19 cellular contexts compared by ENCODE assay signal in the genomic region with DNA sequence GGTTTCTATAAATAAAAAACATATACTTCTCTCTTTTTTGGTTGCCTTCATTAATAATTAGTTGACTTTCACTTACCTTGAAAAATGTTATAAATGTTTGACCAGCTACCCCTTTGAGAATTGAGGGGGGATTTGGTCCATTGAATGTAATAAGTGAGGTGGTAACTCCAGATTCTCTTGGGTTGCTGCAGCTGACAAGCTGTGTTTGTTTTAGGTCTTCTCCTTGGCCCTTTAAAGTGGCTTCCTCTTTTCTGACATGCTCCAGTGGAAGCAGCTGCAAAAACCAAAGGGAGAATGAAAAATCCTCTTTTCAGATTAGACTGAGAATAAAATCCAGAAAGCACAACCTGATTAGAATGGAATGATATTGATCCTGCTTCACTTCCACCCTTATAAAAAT.
DNase-seq lines count a peak whose midpoint lies in the region; ATAC-seq, FAIRE-seq and TF ChIP-seq lines count a peak whose summit lies in the region.
"Had no signal": no experiment of that assay in that cellular context is flagged by ENCODE, and none has a peak within 500 bp of the region (broad histone marks: within the 10 kb centered on the region; RNA-seq: fewer than 3 reads in every experiment).

No MANE protein-coding gene starts in this region.

- no peaks in the 10 kb centered on the region for H3K36me3 ChIP-seq in GM12878 (ENCODE audit: control insufficient read depth in 2 of 2, insufficient read depth in 2 of 2, low read length in 1 of 2)
- H3K36me3 ChIP-seq: BE2C, MG63 had no signal

- CTCF ChIA-PET in GM12878 (lab: Yijun Ruan, JAX), result no interaction called here

- no peaks in the 10 kb centered on the region for H3K79me2 ChIP-seq in GM12878 (ENCODE audit: control insufficient read depth, insufficient read depth, low read length)

- ATAC-seq in GM19438 (IDR thresholded peaks at IDR 0.05; ENCODE audit: low read depth, unreplicated experiment) (peak; percentile 74), HG03159 (IDR thresholded peaks at IDR 0.05; ENCODE audit: unreplicated experiment) (peak; percentile 49), GM12878 (no peak)
- no peak for ATAC-seq in natural killer cell treated with Interleukin-12 subunit alpha and Interleukin-12 subunit beta and Interleukin-15 and Interleukin-18, amount 100 ng/mL, for 72 hours
- ATAC-seq: T-helper 17 cell had no signal

- no peaks in the 10 kb centered on the region for H3K27me3 Mint-ChIP-seq in natural killer cell treated with Interleukin-12 subunit alpha and Interleukin-12 subunit beta and Interleukin-15 and Interleukin-18, amount 100 ng/mL, for 72 hours
- H3K27me3 Mint-ChIP-seq: T-helper 17 cell had no signal

- H3K36me3 Mint-ChIP-seq in natural killer cell treated with Interleukin-12 subunit alpha and Interleukin-12 subunit beta and Interleukin-15 and Interleukin-18, amount 100 ng/mL, for 72 hours, result no peaks in the 10 kb centered on the region

- POLR2A ChIA-PET in GM12878 (lab: Charles Lee), result no interaction called here

- H3K4me3 ChIP-seq in GM12878, result no peak overlapping the region
- H3K4me3 ChIP-seq: MG63 had no signal

- H3K9me3 ChIP-seq in GM12878 (replicated peaks; ENCODE audit: control insufficient read depth, insufficient read depth, low read length), result no peaks in the 10 kb centered on the region
- H3K9me3 ChIP-seq: BE2C, MG63 had no signal

- H3K4me2 ChIP-seq in GM12878 (ENCODE audit: control insufficient read depth, insufficient read depth), result no peak overlapping the region
- H3K4me2 ChIP-seq: KMS-11 had no signal

- TF ChIP-seq EP300 in GM12878 (IDR thresholded peaks at IDR 0.05; ENCODE audit: borderline replicate concordance in 1 of 2, control insufficient read depth in 1 of 2, low read depth in 2 of 2, low read length in 2 of 2), result no peak

- H3K9me3 Mint-ChIP-seq in natural killer cell treated with Interleukin-12 subunit alpha and Interleukin-12 subunit beta and Interleukin-15 and Interleukin-18, amount 100 ng/mL, for 72 hours, result no peaks in the 10 kb centered on the region
- H3K9me3 Mint-ChIP-seq: H9 had no signal

- no peaks in the 10 kb centered on the region for H4K20me1 ChIP-seq in GM12878 (ENCODE audit: control insufficient read depth, insufficient read depth)

- RAD21 ChIA-PET in GM12878 (lab: Charles Lee; ENCODE audit: unreplicated experiment), result no interaction called here

- no peak overlapping the region for H3K27ac ChIP-seq in GM12878 (ENCODE audit: control insufficient read depth, insufficient read depth)
- H3K27ac ChIP-seq: KMS-11 had no signal

- no peak for FAIRE-seq in GM12891 (lab: Jason Lieb, UNC)
- FAIRE-seq in GM12878 (lab: Jason Lieb, UNC), result no peak

- no peaks in the 10 kb centered on the region for H3K4me1 Mint-ChIP-seq in natural killer cell treated with Interleukin-12 subunit alpha and Interleukin-12 subunit beta and Interleukin-15 and Interleukin-18, amount 100 ng/mL, for 72 hours (ENCODE audit: low read depth in 2 of 2)
- H3K4me1 Mint-ChIP-seq: H9, T-helper 17 cell had no signal

- SMC1A ChIA-PET in GM12878 (lab: Charles Lee; ENCODE audit: uncharacterized antibody, unreplicated experiment), result interaction anchor here (1.3 to 1.7 kb wide), 3 partner anchors 10 to 141 kb away, joined by 3 to 4 read pairs (median 3); no protein-coding TSS in a partner anchor

- H3K4me3 Mint-ChIP-seq in natural killer cell treated with Interleukin-12 subunit alpha and Interleukin-12 subunit beta and Interleukin-15 and Interleukin-18, amount 100 ng/mL, for 72 hours, result no peak overlapping the region
- H3K4me3 Mint-ChIP-seq: H9, T-helper 17 cell had no signal

- BruUV-seq in GM12878 (replicated peaks; lab: Mats Ljungman, UMichigan), result no TSS peak

- H3K27me3 ChIP-seq in GM12878 (replicated peaks in 1 of 2; ENCODE audit: control insufficient read depth in 2 of 2, insufficient read depth in 2 of 2, low read length in 1 of 2), result no peaks in the 10 kb centered on the region
- H3K27me3 ChIP-seq: BE2C, MG63 had no signal

- TF ChIP-seq CTCF in GM12878 (IDR thresholded peaks at IDR 0.05 in 2 of 3, conservative IDR thresholded peaks at IDR 0.05 in 1 of 3; ENCODE audit: control insufficient read depth in 2 of 3, extremely low read depth in 1 of 3, insufficient read depth in 1 of 3, low read depth in 3 of 3, low read length in 3 of 3), result no peak

- TF ChIP-seq POLR2A in GM12891 (IDR thresholded peaks at IDR 0.05; ENCODE audit: low read depth, low read length), result no peak
- no peak for TF ChIP-seq POLR2A in GM12878 (IDR thresholded peaks at IDR 0.05; ENCODE audit: low read depth, low read length)

- H2AFZ ChIP-seq in GM12878 (ENCODE audit: control insufficient read depth, low read depth, low read length), result no peak overlapping the region

- TF ChIP-seq RAD21 in GM12878 (IDR thresholded peaks at IDR 0.05; ENCODE audit: insufficient read depth, low read depth, low read length), result no peak

- H3K27ac Mint-ChIP-seq in natural killer cell treated with Interleukin-12 subunit alpha and Interleukin-12 subunit beta and Interleukin-15 and Interleukin-18, amount 100 ng/mL, for 72 hours, result no peak overlapping the region
- H3K27ac Mint-ChIP-seq: H9, T-helper 17 cell had no signal

- no peaks in the 10 kb centered on the region for H3K4me1 ChIP-seq in GM12878 (ENCODE audit: control insufficient read depth, insufficient read depth, low read length)
- H3K4me1 ChIP-seq: BE2C had no signal

- H3K9ac ChIP-seq in GM12878 (ENCODE audit: control insufficient read depth, insufficient read depth, low read length), result no peak overlapping the region
- H3K9ac ChIP-seq: KMS-11 had no signal

- in situ Hi-C loops in GM12878 (cut with MboI), result no loop called here

- DNase-seq in GM12891 (ENCODE audit: insufficient read length, low spot score) (no peak), GM12878 (ENCODE audit: low read depth, low spot score) (no peak), NCI-H226 (no peak), dermis blood vessel endothelial cell (no peak), NK-92 (lab: John Stamatoyannopoulos, UW; ENCODE audit: unreplicated experiment) (no peak)
- no peak for DNase-seq in natural killer cell treated with Interleukin-12 subunit alpha and Interleukin-12 subunit beta and Interleukin-15 and Interleukin-18, amount 100 ng/mL, for 72 hours (ENCODE audit: low spot score)
- DNase-seq: ACHN, BE2C, H9, MG63, NCI-H1105, NCI-H1694 treated with DMSO at 0.1 percent for 48 hours, NCI-H446 treated with DMSO at 0.1 percent for 48 hours, NCI-H82, SHP77 treated with DMSO at 0.1 percent for 48 hours, T-helper 17 cell had no signal

- intact Hi-C loops in GM12878 (cut with micrococcal nuclease; ENCODE audit: unreplicated experiment), result no loop called here

TF ChIP-seq in GM12891, 5 proteins besides CTCF, POLR2A, EP300 and RAD21:
- peak; percentile 23; the same call in 1 of the 2 replicates for TF ChIP-seq SPI1 (IDR thresholded peaks at IDR 0.05; ENCODE audit: low read depth, low read length)
- TF ChIP-seq TAF1 (IDR thresholded peaks at IDR 0.05; ENCODE audit: low read depth, low read length), result no peak
TF ChIP-seq in GM12891: peak in this region for 1.

TF ChIP-seq in GM12878, 131 proteins besides CTCF, POLR2A, EP300 and RAD21:
- TF ChIP-seq SMAD1 (IDR thresholded peaks at IDR 0.05; ENCODE audit: low read depth, partially characterized antibody) (no peak), SPI1 (IDR thresholded peaks at IDR 0.05; ENCODE audit: borderline replicate concordance, insufficient read depth, low read depth, low read length) (0 out of 2 replicates have a peak, but pooled peaks have one; percentile 12), SUZ12 (IDR thresholded peaks at IDR 0.05; ENCODE audit: unreplicated experiment) (no peak)

Comparison
In these comparisons a context has a peak if more than half of its experiments do, and no peak if none do; other contexts are left out.
1. ATAC-seq: peak in GM19438 (single experiment) and HG03159 (single experiment); none in GM12878 (single experiment) and natural killer cell treated with Interleukin-12 subunit alpha and Interleukin-12 subunit beta and Interleukin-15 and Interleukin-18, amount 100 ng/mL, for 72 hours (0 of 2).